ENCODE assay signal across 9 cellular contexts in the genomic region with DNA sequence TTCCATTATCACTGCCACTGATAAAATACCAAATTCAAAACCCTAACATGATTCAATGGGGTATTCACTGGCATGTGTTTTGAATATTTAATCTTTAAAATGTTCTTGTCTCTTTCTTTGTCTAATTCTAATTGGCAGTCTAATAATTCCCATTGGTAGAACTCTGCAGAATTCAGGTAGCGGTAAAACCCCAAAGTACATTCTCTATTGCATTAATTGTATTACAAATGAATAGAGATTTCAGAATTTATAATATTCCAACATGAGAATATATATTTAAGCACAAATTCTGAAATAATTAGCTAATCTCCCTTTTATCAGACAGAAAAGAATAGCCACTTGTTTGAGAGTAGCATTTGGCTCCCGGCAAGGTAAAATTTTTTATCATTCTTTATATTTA. TPM values are rescaled to one million over a fixed set of nuclear protein-coding genes. Genes with fewer than 3 reads are reported as not detected.
"Had no signal": no experiment of that assay in that cellular context is flagged by ENCODE, and none has a peak within 500 bp of the region (broad histone marks: within the 10 kb centered on the region; RNA-seq: fewer than 3 reads in every experiment).

A gene with protein sequence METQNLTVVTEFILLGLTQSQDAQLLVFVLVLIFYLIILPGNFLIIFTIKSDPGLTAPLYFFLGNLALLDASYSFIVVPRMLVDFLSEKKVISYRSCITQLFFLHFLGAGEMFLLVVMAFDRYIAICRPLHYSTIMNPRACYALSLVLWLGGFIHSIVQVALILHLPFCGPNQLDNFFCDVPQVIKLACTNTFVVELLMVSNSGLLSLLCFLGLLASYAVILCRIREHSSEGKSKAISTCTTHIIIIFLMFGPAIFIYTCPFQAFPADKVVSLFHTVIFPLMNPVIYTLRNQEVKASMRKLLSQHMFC (plus strand): TSS at position 301 of the 400 bp plus-strand sequence. CDS start 4,916 bp downstream, outside the sequence.

- FAIRE-seq: G401.6, GM12878, GM12891, GM12892, GM18507, GM19239 had no signal

- ATAC-seq: GM12878 had no signal

- H3K4me3 ChIP-seq: GM12878 had no signal

- DNase-seq: GDM1, GF-D8 had no signal

RNA-seq across cellular contexts. Expression of the gene that starts here (rescaled TPM):
- total RNA-seq: G401, GM12878 had no signal
- polyA plus RNA-seq: GM12878 had no signal
